In genomic region chr3:52934626-52935530, GRCh38 we compare ENCODE assay signal across 8 cellular contexts. TPM values are rescaled to one million over a fixed set of nuclear protein-coding genes. Genes with fewer than 3 reads are reported as not detected.
DNase-seq lines count a peak whose midpoint lies in the region; ATAC-seq, FAIRE-seq and TF ChIP-seq lines count a peak whose summit lies in the region.

No MANE protein-coding gene starts in this region.

- H3K36me3 ChIP-seq in left lung, result no peaks in the 10 kb centered on the region

- TF ChIP-seq CTCF in C4-2B (conservative IDR thresholded peaks at IDR 0.05) (peak; percentile 84), left lung (IDR thresholded peaks at IDR 0.05) (peak; percentile 67 to 77)

- H3K27me3 ChIP-seq in left lung, result no peaks in the 10 kb centered on the region

- FAIRE-seq in colon (lab: Jason Lieb, UNC), result peak; percentile 82

- peaks cover 0 to 4% of the 10 kb centered on the region in 2 donors for H3K4me1 ChIP-seq in left lung

- DNase-seq in NCI-H2107 treated with DMSO at 0.1 percent for 48 hours (lab: John Stamatoyannopoulos, UW; ENCODE audit: unreplicated experiment) (peak; percentile 43), left lung (no peak)
- peak; percentile 38 for DNase-seq in activated CD4-positive, alpha-beta T cell treated with anti-CD3 and anti-CD28 coated beads for 1 hour
- peak in 2 of 3 donors; percentile 21 to 22 for DNase-seq in stimulated activated CD4-positive, alpha-beta T cell treated with anti-CD3 and anti-CD28 coated beads, TNF-alpha, amount 100 ng/mL, for 1 hour (ENCODE audit: low read depth in 3 of 3, low spot score in 1 of 3)

- H3K9me3 ChIP-seq in left lung, result no peaks in the 10 kb centered on the region

- ATAC-seq in GM21447 (IDR thresholded peaks at IDR 0.05; ENCODE audit: unreplicated experiment) (peak; percentile 73), left lung (peak; percentile 97), HG03045 (IDR thresholded peaks at IDR 0.05; ENCODE audit: unreplicated experiment) (no peak)

- intact Hi-C loops in left lung (cut with DNase I), result no loop called here

- no peak overlapping the region for H3K4me3 ChIP-seq in left lung

- H3K27ac ChIP-seq in C4-2B (no peak overlapping the region), left lung (no peak overlapping the region)

RNA-seq across cellular contexts. Expression of gene STIMATE, which starts 37.5 kb away (rescaled TPM):
- 10 to 100 TPM; 21.0 to 28.3 TPM for total RNA-seq in left lung

Comparison
In these comparisons a context has a peak if more than half of its experiments do, and no peak if none do; other contexts are left out.
1. DNase-seq: peak in NCI-H2107 treated with DMSO at 0.1 percent for 48 hours (single experiment), activated CD4-positive, alpha-beta T cell treated with anti-CD3 and anti-CD28 coated beads for 1 hour (single experiment) and stimulated activated CD4-positive, alpha-beta T cell treated with anti-CD3 and anti-CD28 coated beads, TNF-alpha, amount 100 ng/mL, for 1 hour (2 of 3); none in left lung (0 of 2).